7 cellular contexts compared by ENCODE assay signal in genomic region chr1:93848352-93848883, GRCh38. TPM values are rescaled to one million over a fixed set of nuclear protein-coding genes. Genes with fewer than 3 reads are reported as not detected.
DNase-seq lines count a peak whose midpoint lies in the region; ATAC-seq and TF ChIP-seq lines count a peak whose summit lies in the region.

No MANE protein-coding gene starts in this region.

- H3K4me3 ChIP-seq in H7 (ENCODE audit: insufficient read depth, low read depth, low read length) (peak overlapping the region; percentile 96; the same call in 1 of the 2 replicates), WERI-Rb-1 (ENCODE audit: low read depth, low read length) (peak overlapping the region; percentile 80)

- ATAC-seq in stimulated activated effector memory CD8-positive, alpha-beta T cell treated with anti-CD3 and anti-CD28 coated beads, Interleukin-12 subunit alpha, Interleukin-12 subunit beta, amount 100 ng/mL, for 72 hours, result no peak
- no peak for ATAC-seq in HG02884 (IDR thresholded peaks at IDR 0.05; ENCODE audit: unreplicated experiment)

- TF ChIP-seq CTCF in WERI-Rb-1 (IDR thresholded peaks at IDR 0.05; ENCODE audit: low read depth, low read length) (no peak), glutamatergic neuron (IDR thresholded peaks at IDR 0.05; ENCODE audit: partially characterized antibody, unreplicated experiment) (no peak)

- peaks cover 3% of the 10 kb centered on the region for H3K9me3 ChIP-seq in WERI-Rb-1 (ENCODE audit: severe bottlenecking)

- peaks cover 13% of the 10 kb centered on the region for H3K27me3 Mint-ChIP-seq in glutamatergic neuron (ENCODE audit: unreplicated experiment)

- H3K36me3 ChIP-seq in H7 (replicated peaks; ENCODE audit: control insufficient read depth, insufficient read depth, low read length) (no peaks in the 10 kb centered on the region), WERI-Rb-1 (peaks cover 4% of the 10 kb centered on the region)

- peak overlapping the region; percentile 89 for H3K4me3 Mint-ChIP-seq in glutamatergic neuron (ENCODE audit: unreplicated experiment)
- H3K4me3 Mint-ChIP-seq in stimulated activated effector memory CD8-positive, alpha-beta T cell treated with anti-CD3 and anti-CD28 coated beads, Interleukin-12 subunit alpha, Interleukin-12 subunit beta, amount 100 ng/mL, for 72 hours, result peak overlapping the region; percentile 88

- DNase-seq in H7 (no peak), WERI-Rb-1 (no peak), glutamatergic neuron (no peak), NCI-H187 (lab: John Stamatoyannopoulos, UW) (no peak), NCI-H226 (no peak)
- DNase-seq in stimulated activated effector memory CD8-positive, alpha-beta T cell treated with anti-CD3 and anti-CD28 coated beads, Interleukin-12 subunit alpha, Interleukin-12 subunit beta, amount 100 ng/mL, for 72 hours (ENCODE audit: low spot score in 2 of 2), result no peak

- peaks cover 24% of the 10 kb centered on the region for H3K9me3 Mint-ChIP-seq in glutamatergic neuron (ENCODE audit: unreplicated experiment)
- peaks cover 3% of the 10 kb centered on the region for H3K9me3 Mint-ChIP-seq in stimulated activated effector memory CD8-positive, alpha-beta T cell treated with anti-CD3 and anti-CD28 coated beads, Interleukin-12 subunit alpha, Interleukin-12 subunit beta, amount 100 ng/mL, for 72 hours

- H3K4me1 Mint-ChIP-seq in glutamatergic neuron (ENCODE audit: low read depth, unreplicated experiment), result peaks cover 7% of the 10 kb centered on the region
- H3K4me1 Mint-ChIP-seq in stimulated activated effector memory CD8-positive, alpha-beta T cell treated with anti-CD3 and anti-CD28 coated beads, Interleukin-12 subunit alpha, Interleukin-12 subunit beta, amount 100 ng/mL, for 72 hours, result peaks cover 35% of the 10 kb centered on the region

- H3K27me3 ChIP-seq in H7 (ENCODE audit: control insufficient read depth, insufficient read depth, low read length), result no peaks in the 10 kb centered on the region; the same call in 1 of the 2 replicates
- H3K27me3 ChIP-seq in WERI-Rb-1 (ENCODE audit: insufficient read depth, low read depth, severe bottlenecking), result no peaks in the 10 kb centered on the region

- peaks cover 5% of the 10 kb centered on the region for H3K36me3 Mint-ChIP-seq in glutamatergic neuron (ENCODE audit: unreplicated experiment)
- H3K36me3 Mint-ChIP-seq in stimulated activated effector memory CD8-positive, alpha-beta T cell treated with anti-CD3 and anti-CD28 coated beads, Interleukin-12 subunit alpha, Interleukin-12 subunit beta, amount 100 ng/mL, for 72 hours, result peaks cover 31% of the 10 kb centered on the region

- H3K27ac ChIP-seq in WERI-Rb-1, result peak overlapping the region; percentile 92

- peak overlapping the region; percentile 59 for H3K27ac Mint-ChIP-seq in glutamatergic neuron (ENCODE audit: unreplicated experiment)
- peak overlapping the region; percentile 100 for H3K27ac Mint-ChIP-seq in stimulated activated effector memory CD8-positive, alpha-beta T cell treated with anti-CD3 and anti-CD28 coated beads, Interleukin-12 subunit alpha, Interleukin-12 subunit beta, amount 100 ng/mL, for 72 hours

RNA-seq across cellular contexts. Expression of gene DNTTIP2, which starts 30.6 kb away (rescaled TPM):
- total RNA-seq in H7 (2014; rRNA removed; shearing (Covaris generic)), result 45.9 and 75.9 TPM in 2 replicates
- total RNA-seq in glutamatergic neuron (ENCODE audit: unreplicated experiment), result 54.0 TPM
